Comparison of ENCODE assay signal across 8 cellular contexts in genomic region chr19:17859533-17860330, GRCh38. TPM values are rescaled to one million over a fixed set of nuclear protein-coding genes. Genes with fewer than 3 reads are reported as not detected.
DNase-seq lines count a peak whose midpoint lies in the region; ATAC-seq, FAIRE-seq and TF ChIP-seq lines count a peak whose summit lies in the region.

RPL18A (plus strand) TSS chr19:17859910; CDS start chr19:17859957, 47 bp downstream.

- H3K27me3 Mint-ChIP-seq in endothelial cell (ENCODE audit: unreplicated experiment) = peaks cover 6% of the 10 kb centered on the region

- DNase-seq in D721Med (ENCODE audit: insufficient read length, low spot score) (peak; percentile 89), endothelial cell (ENCODE audit: low spot score) (peak; percentile 97), midbrain (lab: John Stamatoyannopoulos, UW) (peak; percentile 100)
- peak; percentile 98 for DNase-seq in activated CD8-positive, alpha-beta memory T cell treated with anti-CD3 and anti-CD28 coated beads, Interleukin-2, amount 50 U/mL, for 48 hours
- peak; percentile 98 to 99 for DNase-seq in stimulated activated CD8-positive, alpha-beta memory T cell treated with anti-CD3 and anti-CD28 coated beads, Interleukin-2, amount 100 ng/mL, for 48 hours (ENCODE audit: low read depth in 2 of 2)

- FAIRE-seq in D721Med (lab: Jason Lieb, UNC) = no peak

- peak; percentile 94 for ATAC-seq in GM21423 (IDR thresholded peaks at IDR 0.05; ENCODE audit: unreplicated experiment)

- H3K4me3 ChIP-seq in HUES64 (ENCODE audit: low read length) = peak within 1 kb of the TSS; percentile 100
- peak within 1 kb of the TSS; percentile 76 for H3K4me3 ChIP-seq in OCI-LY1 (ENCODE audit: low read depth, low read length, poor library complexity, severe bottlenecking)

- no peaks in the 10 kb centered on the region for H3K9me3 Mint-ChIP-seq in endothelial cell (ENCODE audit: unreplicated experiment)

- under 1% methylated on average over 80 of the region's 80 CpGs for WGBS in HUES64

- H3K79me2 ChIP-seq in OCI-LY1 (ENCODE audit: insufficient read depth, low read length) = peaks cover 19% of the 10 kb centered on the region

- H3K4me2 ChIP-seq in OCI-LY1 (ENCODE audit: low read length) = peak within 1 kb of the TSS; percentile 87

- no peaks in the 10 kb centered on the region for H3K9me2 ChIP-seq in OCI-LY1 (ENCODE audit: low read depth, low read length)

- H3K27ac ChIP-seq in HUES64 (ENCODE audit: low read depth, low read length) = peak within 1 kb of the TSS; percentile 92
- H3K27ac ChIP-seq in OCI-LY1 (ENCODE audit: low read depth, low read length, poor library complexity, severe bottlenecking) = peak within 1 kb of the TSS; percentile 29

- H4K20me1 ChIP-seq in OCI-LY1 (ENCODE audit: insufficient read depth, low read length) = no peaks in the 10 kb centered on the region

- H3F3A ChIP-seq in OCI-LY1 (ENCODE audit: insufficient read depth, low read length) = 0 out of 2 replicates have a peak, but pooled peaks cover 6% of the 10 kb centered on the region

- H3K27ac Mint-ChIP-seq in endothelial cell (ENCODE audit: unreplicated experiment) = peak within 1 kb of the TSS; percentile 95

- H3K4me1 ChIP-seq in HUES64 (ENCODE audit: insufficient read depth, low read length) = peaks cover 7% of the 10 kb centered on the region
- peaks cover 25% of the 10 kb centered on the region for H3K4me1 ChIP-seq in OCI-LY1 (ENCODE audit: insufficient read depth, low read length, severe bottlenecking)

- no peaks in the 10 kb centered on the region for H3K9me3 ChIP-seq in HUES64 (ENCODE audit: insufficient read depth, low read depth, low read length)
- H3K9me3 ChIP-seq in OCI-LY1 (ENCODE audit: low read length) = no peaks in the 10 kb centered on the region

- H3K36me3 Mint-ChIP-seq in endothelial cell (ENCODE audit: low read depth, unreplicated experiment) = peaks cover 21% of the 10 kb centered on the region

- H3K4me3 Mint-ChIP-seq in endothelial cell (ENCODE audit: unreplicated experiment) = peak within 1 kb of the TSS; percentile 100

- H3K36me3 ChIP-seq in HUES64 (ENCODE audit: insufficient read depth, low read length) = peaks cover 48% of the 10 kb centered on the region
- peaks cover 48% of the 10 kb centered on the region for H3K36me3 ChIP-seq in OCI-LY1 (ENCODE audit: insufficient read depth, low read length)

- TF ChIP-seq CTCF in D721Med (IDR thresholded peaks at IDR 0.05; ENCODE audit: insufficient read depth, missing control alignments) = peak; percentile 77
- TF ChIP-seq CTCF in OCI-LY1 (IDR thresholded peaks at IDR 0.05; ENCODE audit: low read length) = peak; percentile 88
- peak; percentile 52 for TF ChIP-seq CTCF in endothelial cell (IDR thresholded peaks at IDR 0.05; ENCODE audit: unreplicated experiment)

- H3K27me3 ChIP-seq in HUES64 (ENCODE audit: insufficient read depth, low read length) (peaks cover 3% of the 10 kb centered on the region; the same call in 1 of the 2 replicates), OCI-LY1 (ENCODE audit: insufficient read depth, low read length) (no peaks in the 10 kb centered on the region)

- peak within 1 kb of the TSS; percentile 51 for H2AFZ ChIP-seq in OCI-LY1 (ENCODE audit: low read length)

- H3K9ac ChIP-seq in HUES64 (ENCODE audit: low read depth, low read length) (peak within 1 kb of the TSS; percentile 100), OCI-LY1 (ENCODE audit: low read length) (peak within 1 kb of the TSS; percentile 90)

- H3K4me1 Mint-ChIP-seq in endothelial cell (ENCODE audit: unreplicated experiment) = peaks cover 20% of the 10 kb centered on the region

RNA-seq across cellular contexts. Expression of gene RPL18A, which starts in this region (rescaled TPM):
- polyA plus RNA-seq in HUES64 (2013, experiment 1 of 2) = 2,406 TPM
- 2,494 TPM for polyA plus RNA-seq in HUES64 (2013, experiment 2 of 2)
- 2,048 TPM for total RNA-seq in endothelial cell (ENCODE audit: unreplicated experiment)

Comparison
In these comparisons a context has a peak if more than half of its experiments do, and no peak if none do; other contexts are left out.
1. Peak in every context shown above with its lines: DNase-seq, ATAC-seq, H3K4me3 ChIP-seq and H3K27ac ChIP-seq.